Comparison of ENCODE assay signal across 8 cellular contexts in genomic region chr22:28829358-28830181, GRCh38. TPM values are rescaled to one million over a fixed set of nuclear protein-coding genes. Genes with fewer than 3 reads are reported as not detected.
DNase-seq lines count a peak whose midpoint lies in the region; ATAC-seq and TF ChIP-seq lines count a peak whose summit lies in the region.

No MANE protein-coding gene starts in this region.

- H3K4me1 ChIP-seq in adrenal gland (replicated peaks in 1 of 2) (peaks cover 0 to 21% of the 10 kb centered on the region in 2 donors), heart right ventricle (peaks cover 0 to 12% (median 0%) of the 10 kb centered on the region in 9 donors), psoas muscle (peaks cover 3% of the 10 kb centered on the region)

- H3K79me2 ChIP-seq in SU-DHL-6 (ENCODE audit: insufficient read depth, low read length) = no peaks in the 10 kb centered on the region

- H3K27ac ChIP-seq in SU-DHL-6 (ENCODE audit: low read depth, low read length) (no peak overlapping the region), adrenal gland (peak overlapping the region in 3 of 5 donors; percentile 27 to 67 (median 45)), heart right ventricle (peak overlapping the region in 1 of 10 donors; percentile 29), psoas muscle (no peak overlapping the region)

- H2AFZ ChIP-seq in SU-DHL-6 (ENCODE audit: low read depth, low read length, severe bottlenecking) = no peak overlapping the region

- H3K9ac ChIP-seq in SU-DHL-6 (ENCODE audit: low read length) = no peak overlapping the region

- no peaks in the 10 kb centered on the region for H3K9me2 ChIP-seq in SU-DHL-6 (replicated peaks; ENCODE audit: insufficient read depth, low read length)

- H3F3A ChIP-seq in SU-DHL-6 (ENCODE audit: insufficient read depth) = no peaks in the 10 kb centered on the region

- no peaks in the 10 kb centered on the region for H3K36me3 ChIP-seq in SU-DHL-6 (ENCODE audit: low read length)
- no peaks in the 10 kb centered on the region for H3K36me3 ChIP-seq in adrenal gland (replicated peaks in 1 of 2)
- H3K36me3 ChIP-seq in heart right ventricle = peaks cover 0 to 24% (median 0%) of the 10 kb centered on the region in 9 donors
- H3K36me3 ChIP-seq in psoas muscle (ENCODE audit: insufficient read depth in 1 of 2, low read depth in 1 of 2) = no peaks in the 10 kb centered on the region

- H4K20me1 ChIP-seq in SU-DHL-6 (ENCODE audit: low read depth, low read length) = no peaks in the 10 kb centered on the region

- ATAC-seq in heart right ventricle (peak; percentile 78 to 93 (median 88)), psoas muscle (peak; percentile 80 to 92 (median 88)), GM21526 (IDR thresholded peaks at IDR 0.05; ENCODE audit: low FRiP score, unreplicated experiment) (no peak)

- H3K9me3 ChIP-seq in SU-DHL-6 (ENCODE audit: insufficient read depth, low read length) (no peaks in the 10 kb centered on the region), adrenal gland (replicated peaks in 1 of 3) (no peaks in the 10 kb centered on the region), heart right ventricle (no peaks in the 10 kb centered on the region), psoas muscle (no peaks in the 10 kb centered on the region)

- TF ChIP-seq CTCF in SU-DHL-6 (IDR thresholded peaks at IDR 0.05; ENCODE audit: insufficient read depth, low read length, poor library complexity, severe bottlenecking) (peak; percentile 93), adrenal gland (IDR thresholded peaks at IDR 0.05) (peak; percentile 96 to 99 (median 98)), heart right ventricle (IDR thresholded peaks at IDR 0.05) (peak; percentile 97 to 99 (median 98)), psoas muscle (IDR thresholded peaks at IDR 0.05) (peak; percentile 99)

- H3K4me3 ChIP-seq in SU-DHL-6 (ENCODE audit: insufficient read depth, low read length, poor library complexity, severe bottlenecking) (no peak overlapping the region), adrenal gland (no peak overlapping the region), heart right ventricle (no peak overlapping the region), psoas muscle (no peak overlapping the region)

- peak; percentile 82 for DNase-seq in GDM1 (lab: John Stamatoyannopoulos, UW)
- peak; percentile 71 to 72 for DNase-seq in Kasumi-1 (lab: John Stamatoyannopoulos, UW)
- DNase-seq in adrenal gland = peak; percentile 78 to 94 (median 85)
- DNase-seq in heart right ventricle = peak; percentile 67 to 74
- DNase-seq in psoas muscle = peak; percentile 75 to 84
- DNase-seq in ureter (ENCODE audit: low spot score) = peak; percentile 77

- H3K27me3 ChIP-seq in SU-DHL-6 (ENCODE audit: low read length) = no peaks in the 10 kb centered on the region
- H3K27me3 ChIP-seq in adrenal gland = no peaks in the 10 kb centered on the region
- H3K27me3 ChIP-seq in heart right ventricle = no peaks in the 10 kb centered on the region
- H3K27me3 ChIP-seq in psoas muscle (ENCODE audit: insufficient read depth in 3 of 3, low read length in 2 of 3) = no peaks in the 10 kb centered on the region

- intact Hi-C loops in adrenal gland (cut with DNase I) = loop anchor here (5.0 kb wide), 3 partner anchors 222 to 232 kb away; no protein-coding TSS in a partner anchor
- intact Hi-C loops in heart right ventricle (cut with DNase I) = loop anchor here (1.0 to 10.0 kb wide), 9 partner anchors 37 to 805 kb away; no protein-coding TSS in a partner anchor
- intact Hi-C loops in psoas muscle (cut with DNase I) = loop anchor here (1.0 to 10.0 kb wide), 4 partner anchors 37 to 775 kb away; no protein-coding TSS in a partner anchor

- no peak overlapping the region for H3K4me2 ChIP-seq in SU-DHL-6 (ENCODE audit: low read depth, low read length, poor library complexity, severe bottlenecking)

- WGBS in adrenal gland, 4 donors = 39 to 42% (median 39%) methylated on average over 12 of the region's 12 CpGs
- 47 to 48% methylated on average over 12 of the region's 12 CpGs for WGBS in heart right ventricle, 2 donors
- WGBS in psoas muscle, 3 donors = 26 to 43% (median 28%) methylated on average over 12 of the region's 12 CpGs

- TF ChIP-seq POLR2A in adrenal gland (IDR thresholded peaks at IDR 0.05) = no peak

RNA-seq across cellular contexts. Expression of gene XBP1, which starts 29.2 kb away (rescaled TPM):
- 100 to 1,000 TPM in 7 of 8 donors, 10 to 100 TPM in 1; 70.7 to 393 (median 168) TPM for total RNA-seq in adrenal gland
- 100 to 1,000 TPM in 1 of 3 donors, 10 to 100 TPM in 2; 31.2 to 250 (median 42.2) TPM for polyA plus RNA-seq in adrenal gland
- total RNA-seq in heart right ventricle = 100 to 1,000 TPM in 2 of 10 donors, 10 to 100 TPM in 8; 56.5 to 140 (median 67.9) TPM
- polyA plus RNA-seq in heart right ventricle = 100 to 1,000 TPM in 1 of 2 donors, 10 to 100 TPM in 1; 22.5 to 138 TPM
- total RNA-seq in psoas muscle = 100 to 1,000 TPM in 2 of 4 donors, 10 to 100 TPM in 2; 38.9 to 151 (median 98.8) TPM
- polyA plus RNA-seq in psoas muscle = 100 to 1,000 TPM in 2 of 3 donors, 10 to 100 TPM in 1; 82.6 to 173 (median 110) TPM
- 262 TPM for total RNA-seq in ureter

RNA-seq across cellular contexts. Expression of gene ZNRF3, which starts 53.8 kb away (rescaled TPM):
- total RNA-seq in adrenal gland (10 to 100 TPM; 15.1 to 40.9 (median 23.9) TPM), heart right ventricle (1 to 10 TPM; 4.4 to 7.7 (median 6.3) TPM), psoas muscle (1 to 10 TPM; 4.9 to 8.5 (median 7.4) TPM), ureter (9.6 TPM)
- polyA plus RNA-seq in adrenal gland (1 to 10 TPM; 3.1 to 8.7 (median 5.1) TPM), heart right ventricle (1 to 10 TPM; 1.8 to 2.2 TPM), psoas muscle (1 to 10 TPM; 2.2 to 4.8 (median 2.4) TPM)

RNA-seq across cellular contexts. Expression of gene CCDC117, which starts 57.1 kb away (rescaled TPM):
- 10 to 100 TPM; 16.3 to 31.0 (median 23.1) TPM for total RNA-seq in adrenal gland
- 10 to 100 TPM in 2 of 3 donors, 1 to 10 TPM in 1; 9.0 to 38.0 (median 13.1) TPM for polyA plus RNA-seq in adrenal gland
- total RNA-seq in heart right ventricle = 10 to 100 TPM in 7 of 10 donors, 1 to 10 TPM in 3; 7.7 to 15.0 (median 11.5) TPM
- polyA plus RNA-seq in heart right ventricle = 1 to 10 TPM; 5.9 to 9.4 TPM
- 10 to 100 TPM; 19.9 to 29.4 (median 28.1) TPM for total RNA-seq in psoas muscle
- polyA plus RNA-seq in psoas muscle = 10 to 100 TPM in 2 of 3 donors, 1 to 10 TPM in 1; 9.1 to 39.1 (median 14.8) TPM
- 12.2 TPM for total RNA-seq in ureter

Comparison
In these comparisons a context has a peak if more than half of its experiments do, and no peak if none do; other contexts are left out.
1. H3K27ac ChIP-seq: peak in adrenal gland (3 of 5); none in SU-DHL-6 (single experiment) and psoas muscle (single experiment).
2. Peak in every context shown above with its lines, with median percentiles within 50 percentile points of each other: DNase-seq and CTCF ChIP-seq.